ENCODE assay signal across 14 cellular contexts in genomic region chr5:102867999-102868662, GRCh38.
DNase-seq lines count a peak whose midpoint lies in the region; ATAC-seq, FAIRE-seq and TF ChIP-seq lines count a peak whose summit lies in the region.
"Had no signal": no experiment of that assay in that cellular context is flagged by ENCODE, and none has a peak within 500 bp of the region (broad histone marks: within the 10 kb centered on the region; RNA-seq: fewer than 3 reads in every experiment).

No MANE protein-coding gene starts in this region.

- no peak overlapping the region for H3K27ac ChIP-seq in endothelial cell of umbilical vein (ENCODE audit: insufficient read depth, low read depth, low read length)

- no peak overlapping the region for H3K4me3 ChIP-seq in endothelial cell of umbilical vein (replicated peaks in 1 of 3; ENCODE audit: insufficient read depth in 1 of 3, low read depth in 1 of 3, low read length in 3 of 3)

- H3K36me3 ChIP-seq in endothelial cell of umbilical vein (ENCODE audit: control insufficient read depth in 2 of 2, extremely low read depth in 1 of 2, insufficient read depth in 2 of 2, low read length in 2 of 2) = no peaks in the 10 kb centered on the region

- dilution Hi-C loops in endothelial cell of umbilical vein (cut with MboI; ENCODE audit: extremely low pct_ligation_motif_present, low sequenced_read_pairs) = no loop called here

- FAIRE-seq in endothelial cell of umbilical vein (lab: Jason Lieb, UNC) = no peak
- FAIRE-seq: G401.6 had no signal

- no peak for TF ChIP-seq POLR2A in endothelial cell of umbilical vein (IDR thresholded peaks at IDR 0.05; ENCODE audit: low read depth, low read length)

- H3K79me2 ChIP-seq in endothelial cell of umbilical vein (ENCODE audit: control insufficient read depth, insufficient read depth, low read length) = no peaks in the 10 kb centered on the region

- H3K27me3 ChIP-seq in endothelial cell of umbilical vein (ENCODE audit: control insufficient read depth in 2 of 2, insufficient read depth in 2 of 2, low read length in 2 of 2) = no peaks in the 10 kb centered on the region

- peak overlapping the region; percentile 3 for H3K4me2 ChIP-seq in endothelial cell of umbilical vein (ENCODE audit: insufficient read depth, low read length)

- H3K9me1 ChIP-seq in endothelial cell of umbilical vein (replicated peaks; ENCODE audit: control insufficient read depth, extremely low read depth, insufficient read depth, low read length) = no peaks in the 10 kb centered on the region

- no peak for ATAC-seq in GM19397 (IDR thresholded peaks at IDR 0.05; ENCODE audit: unreplicated experiment)

- CTCF ChIA-PET in endothelial cell of umbilical vein (lab: Charles Lee) = interaction anchor here (0.9 to 1.7 kb wide), 7 partner anchors 8 to 187 kb away, joined by 3 read pairs; no protein-coding TSS in a partner anchor

- H2AFZ ChIP-seq in endothelial cell of umbilical vein (ENCODE audit: low read depth, low read length) = no peak overlapping the region

- TF ChIP-seq CTCF in endothelial cell of umbilical vein (IDR thresholded peaks at IDR 0.05; ENCODE audit: extremely low read depth in 1 of 2, insufficient read depth in 1 of 2, low read depth in 1 of 2, low read length in 2 of 2) = no peak

- H3K9me3 ChIP-seq in endothelial cell of umbilical vein (replicated peaks; ENCODE audit: control insufficient read depth, insufficient read depth, low read length) = no peaks in the 10 kb centered on the region

- no peaks in the 10 kb centered on the region for H4K20me1 ChIP-seq in endothelial cell of umbilical vein (replicated peaks; ENCODE audit: control insufficient read depth, extremely low read depth, insufficient read depth, low read length)

- no TSS peak for BruUV-seq in endothelial cell of umbilical vein (replicated peaks; lab: Mats Ljungman, UMichigan)

- POLR2A ChIA-PET in endothelial cell of umbilical vein (lab: Charles Lee) = no interaction called here

- intact Hi-C loops in endothelial cell of umbilical vein (cut with micrococcal nuclease) = loop anchor here (2.0 to 5.0 kb wide), 3 partner anchors 174 to 254 kb away; partner anchors contain the start of genes GIN1 and PPIP5K2

- DNase-seq in DMS53 (lab: John Stamatoyannopoulos, UW) (peak; percentile 23), DMS53 treated with DMSO at 0.1 percent for 48 hours (lab: John Stamatoyannopoulos, UW; ENCODE audit: unreplicated experiment) (no peak), M059J (ENCODE audit: low read depth) (peak; percentile 52), endothelial cell of umbilical vein (ENCODE audit: low read depth, low spot score) (peak; percentile 41), renal cortical epithelial cell (ENCODE audit: low read depth) (peak; percentile 18), NCI-H2227 treated with DMSO at 0.1 percent for 48 hours (lab: John Stamatoyannopoulos, UW) (no peak)
- no peak for DNase-seq in activated CD8-positive, alpha-beta memory T cell treated with anti-CD3 and anti-CD28 coated beads, Interleukin-2, amount 50 U/mL, for 48 hours
- DNase-seq: 8988T; activated T-cell treated with anti-CD3 and anti-CD28 coated beads for 4 hours; caudate nucleus; head of caudate nucleus; stimulated activated CD4-positive, alpha-beta T cell treated with anti-CD3 and anti-CD28 coated beads, Interleukin-1b, Interleukin-23, amount 100 ng/mL, for 48 hours had no signal

- no peak overlapping the region for H3K9ac ChIP-seq in endothelial cell of umbilical vein (replicated peaks; ENCODE audit: extremely low read depth, insufficient read depth, low read length)

- peaks cover 34% of the 10 kb centered on the region for H3K4me1 ChIP-seq in endothelial cell of umbilical vein (ENCODE audit: control insufficient read depth, extremely low read depth, insufficient read depth, low read length)

TF ChIP-seq in endothelial cell of umbilical vein, 7 proteins besides CTCF, POLR2A, EP300 and RAD21:
- no peak for TF ChIP-seq MYC (IDR thresholded peaks at IDR 0.05; ENCODE audit: low read depth, low read length)
- peak; percentile 92 for TF ChIP-seq FOS (IDR thresholded peaks at IDR 0.05; ENCODE audit: borderline replicate concordance, insufficient read depth, low read length)
- TF ChIP-seq JUN (IDR thresholded peaks at IDR 0.05; ENCODE audit: borderline replicate concordance, insufficient read depth, insufficient read length, low read depth) = peak; percentile 19
TF ChIP-seq in endothelial cell of umbilical vein: peak in this region for 2.

Comparison
In these comparisons a context has a peak if more than half of its experiments do, and no peak if none do; other contexts are left out.
1. DNase-seq: peak in DMS53 (single experiment), M059J (single experiment), endothelial cell of umbilical vein (single experiment) and renal cortical epithelial cell (single experiment); none in DMS53 treated with DMSO at 0.1 percent for 48 hours (single experiment), activated CD8-positive, alpha-beta memory T cell treated with anti-CD3 and anti-CD28 coated beads, Interleukin-2, amount 50 U/mL, for 48 hours (single experiment) and NCI-H2227 treated with DMSO at 0.1 percent for 48 hours (single experiment).